In the genomic region with DNA sequence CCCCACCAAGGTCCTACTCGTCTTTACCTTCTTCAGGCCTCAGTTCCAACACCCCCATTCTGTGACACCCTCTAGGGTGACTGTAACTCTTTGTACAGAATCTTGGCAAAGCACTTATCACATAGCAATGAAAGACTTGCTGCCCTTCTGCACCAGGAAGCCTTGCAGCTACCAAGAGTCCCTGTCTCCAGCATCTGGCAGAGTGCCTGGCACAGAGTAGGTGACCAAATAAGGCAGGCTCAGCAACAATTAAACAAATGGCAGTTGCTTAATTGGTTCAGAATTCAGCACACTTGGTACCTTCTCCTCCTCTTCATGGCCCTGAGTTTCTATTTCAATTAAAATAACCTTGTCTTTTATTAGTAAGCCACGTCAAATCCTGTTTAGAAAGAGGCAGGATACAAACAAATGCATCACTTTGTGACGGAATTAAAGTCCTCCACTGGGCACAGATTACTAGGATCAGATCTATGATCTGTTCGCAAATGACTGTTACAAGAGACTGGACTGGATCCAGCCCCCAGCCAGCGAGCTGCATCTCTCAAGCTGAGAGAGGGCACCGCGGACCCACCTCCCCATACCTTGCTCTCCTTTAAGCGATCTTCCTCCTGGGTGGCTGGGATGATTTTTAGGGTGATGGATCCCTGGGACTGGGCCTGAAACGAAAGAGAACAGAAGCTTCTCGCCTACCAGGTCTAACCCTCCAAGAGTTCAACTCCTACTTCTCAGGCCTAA, we compare ENCODE assay signal across 19 cellular contexts. TPM values are rescaled to one million over a fixed set of nuclear protein-coding genes. Genes with fewer than 3 reads are reported as not detected.
DNase-seq lines count a peak whose midpoint lies in the region; ATAC-seq, FAIRE-seq and TF ChIP-seq lines count a peak whose summit lies in the region.
"Had no signal": no experiment of that assay in that cellular context is flagged by ENCODE, and none has a peak within 500 bp of the region (broad histone marks: within the 10 kb centered on the region; RNA-seq: fewer than 3 reads in every experiment).

No MANE protein-coding gene starts in this region.

- H3K27me3 ChIP-seq in rectal smooth muscle tissue (ENCODE audit: control insufficient read depth, insufficient read depth, low read length), result no peaks in the 10 kb centered on the region

- no peaks in the 10 kb centered on the region for H3K4me1 Mint-ChIP-seq in natural killer cell treated with Interleukin-12 subunit alpha and Interleukin-12 subunit beta and Interleukin-15 and Interleukin-18, amount 100 ng/mL, for 72 hours (ENCODE audit: low read depth in 2 of 2)
- H3K4me1 Mint-ChIP-seq: activated naive CD4-positive, alpha-beta T cell treated with anti-CD3 and anti-CD28 coated beads, Interleukin-2, amount 50 U/mL, for 24 hours; stimulated activated naive CD8-positive, alpha-beta T cell treated with anti-CD3 and anti-CD28 coated beads, Interleukin-15, amount 100 ng/mL, for 72 hours had no signal

- H3K4me3 ChIP-seq in rectal smooth muscle tissue (ENCODE audit: low read length), result no peak overlapping the region

- peak; percentile 21 for DNase-seq in NCI-H2196 treated with DMSO at 0.1 percent for 48 hours (lab: John Stamatoyannopoulos, UW; ENCODE audit: unreplicated experiment)
- DNase-seq in left cardiac atrium, result peak; percentile 77
- no peak for DNase-seq in medulla oblongata (ENCODE audit: extremely low spot score)
- no peak for DNase-seq in GM12891 (ENCODE audit: insufficient read length, low spot score)
- DNase-seq in natural killer cell treated with Interleukin-12 subunit alpha and Interleukin-12 subunit beta and Interleukin-15 and Interleukin-18, amount 100 ng/mL, for 72 hours (ENCODE audit: low spot score), result no peak
- DNase-seq: activated CD4-positive, alpha-beta T cell treated with anti-CD3 and anti-CD28 coated beads, Interleukin-2, amount 50 U/mL, for 4 hours; Caco-2; NCI-H187 treated with DMSO at 0.1 percent for 48 hours; NCI-H526; stimulated activated naive CD8-positive, alpha-beta T cell treated with anti-CD3 and anti-CD28 coated beads, Interleukin-15, amount 100 ng/mL, for 72 hours had no signal

- no peak for TF ChIP-seq CTCF in C4-2B (conservative IDR thresholded peaks at IDR 0.05)

- no peak for TF ChIP-seq POLR2A in GM12891 (IDR thresholded peaks at IDR 0.05; ENCODE audit: low read depth, low read length)

- H3K9ac ChIP-seq in rectal smooth muscle tissue (ENCODE audit: low read length), result no peak overlapping the region

- H3K9me3 Mint-ChIP-seq in natural killer cell treated with Interleukin-12 subunit alpha and Interleukin-12 subunit beta and Interleukin-15 and Interleukin-18, amount 100 ng/mL, for 72 hours, result no peaks in the 10 kb centered on the region
- H3K9me3 Mint-ChIP-seq: activated naive CD4-positive, alpha-beta T cell treated with anti-CD3 and anti-CD28 coated beads, Interleukin-2, amount 50 U/mL, for 24 hours; stimulated activated naive CD8-positive, alpha-beta T cell treated with anti-CD3 and anti-CD28 coated beads, Interleukin-15, amount 100 ng/mL, for 72 hours had no signal

- no peak for FAIRE-seq in GM12891 (lab: Jason Lieb, UNC)
- FAIRE-seq: TTC549 had no signal

- peaks cover 6% of the 10 kb centered on the region for H3K4me1 ChIP-seq in rectal smooth muscle tissue (ENCODE audit: control insufficient read depth, insufficient read depth, low read length)
- H3K4me1 ChIP-seq: Caco-2 had no signal

- H3K27ac ChIP-seq in C4-2B (peak overlapping the region; percentile 57), rectal smooth muscle tissue (ENCODE audit: low read depth, low read length) (peak overlapping the region; percentile 56)

- ATAC-seq in left cardiac atrium, result peak; percentile 80 to 86
- ATAC-seq in natural killer cell treated with Interleukin-12 subunit alpha and Interleukin-12 subunit beta and Interleukin-15 and Interleukin-18, amount 100 ng/mL, for 72 hours, result no peak
- no peak for ATAC-seq in GM21825 (IDR thresholded peaks at IDR 0.05; ENCODE audit: unreplicated experiment)
- ATAC-seq: stimulated activated naive CD8-positive, alpha-beta T cell treated with anti-CD3 and anti-CD28 coated beads, Interleukin-15, amount 100 ng/mL, for 72 hours had no signal

- H3K36me3 Mint-ChIP-seq in natural killer cell treated with Interleukin-12 subunit alpha and Interleukin-12 subunit beta and Interleukin-15 and Interleukin-18, amount 100 ng/mL, for 72 hours, result no peaks in the 10 kb centered on the region
- H3K36me3 Mint-ChIP-seq: activated naive CD4-positive, alpha-beta T cell treated with anti-CD3 and anti-CD28 coated beads, Interleukin-2, amount 50 U/mL, for 24 hours had no signal

- peaks cover 0 to 3% of the 10 kb centered on the region in 2 donors for H3K27me3 Mint-ChIP-seq in natural killer cell treated with Interleukin-12 subunit alpha and Interleukin-12 subunit beta and Interleukin-15 and Interleukin-18, amount 100 ng/mL, for 72 hours
- H3K27me3 Mint-ChIP-seq: activated naive CD4-positive, alpha-beta T cell treated with anti-CD3 and anti-CD28 coated beads, Interleukin-2, amount 50 U/mL, for 24 hours; stimulated activated naive CD8-positive, alpha-beta T cell treated with anti-CD3 and anti-CD28 coated beads, Interleukin-15, amount 100 ng/mL, for 72 hours had no signal

- intact Hi-C loops in left cardiac atrium (cut with DNase I), result loop anchor here in 1 of 2 donors (2.0 kb wide), 1 partner anchor 49 kb away; no protein-coding TSS in a partner anchor

- no peak overlapping the region for H3K4me3 Mint-ChIP-seq in natural killer cell treated with Interleukin-12 subunit alpha and Interleukin-12 subunit beta and Interleukin-15 and Interleukin-18, amount 100 ng/mL, for 72 hours
- H3K4me3 Mint-ChIP-seq: activated naive CD4-positive, alpha-beta T cell treated with anti-CD3 and anti-CD28 coated beads, Interleukin-2, amount 50 U/mL, for 24 hours; stimulated activated naive CD8-positive, alpha-beta T cell treated with anti-CD3 and anti-CD28 coated beads, Interleukin-15, amount 100 ng/mL, for 72 hours had no signal

- no peaks in the 10 kb centered on the region for H3K36me3 ChIP-seq in rectal smooth muscle tissue (ENCODE audit: control insufficient read depth, insufficient read depth, low read length)

- no peak overlapping the region for H3K27ac Mint-ChIP-seq in natural killer cell treated with Interleukin-12 subunit alpha and Interleukin-12 subunit beta and Interleukin-15 and Interleukin-18, amount 100 ng/mL, for 72 hours
- H3K27ac Mint-ChIP-seq: activated naive CD4-positive, alpha-beta T cell treated with anti-CD3 and anti-CD28 coated beads, Interleukin-2, amount 50 U/mL, for 24 hours; stimulated activated naive CD8-positive, alpha-beta T cell treated with anti-CD3 and anti-CD28 coated beads, Interleukin-15, amount 100 ng/mL, for 72 hours had no signal

TF ChIP-seq in GM12891, 5 proteins besides CTCF, POLR2A, EP300 and RAD21:
- no peak for TF ChIP-seq PAX5 (IDR thresholded peaks at IDR 0.05; ENCODE audit: insufficient read depth, low read length, severe bottlenecking)
- TF ChIP-seq TAF1 (IDR thresholded peaks at IDR 0.05; ENCODE audit: low read depth, low read length), result no peak
- TF ChIP-seq POLR2AphosphoS5 (IDR thresholded peaks at IDR 0.05; ENCODE audit: low read depth, low read length), result no peak
- TF ChIP-seq SPI1 (IDR thresholded peaks at IDR 0.05; ENCODE audit: low read depth, low read length), result no peak
- TF ChIP-seq POU2F2 (IDR thresholded peaks at IDR 0.05; ENCODE audit: low read depth, low read length), result no peak

RNA-seq across cellular contexts. Expression of gene MPP3, which starts 9.4 kb away (rescaled TPM):
- total RNA-seq in left cardiac atrium, result 10 to 100 TPM; 30.7 to 74.2 TPM
- polyA plus RNA-seq in GM12891 (2012; ENCODE audit: low read depth, missing spikeins), result not detected
- not detected for total RNA-seq in natural killer cell treated with Interleukin-12 subunit alpha and Interleukin-12 subunit beta and Interleukin-15 and Interleukin-18, amount 100 ng/mL, for 72 hours

RNA-seq across cellular contexts. Expression of gene CD300LG, which starts 23.5 kb away (rescaled TPM):
- 10 to 100 TPM; 14.5 to 15.0 TPM for total RNA-seq in left cardiac atrium
- not detected for polyA plus RNA-seq in GM12891 (2012; ENCODE audit: low read depth, missing spikeins)
- not detected for total RNA-seq in natural killer cell treated with Interleukin-12 subunit alpha and Interleukin-12 subunit beta and Interleukin-15 and Interleukin-18, amount 100 ng/mL, for 72 hours
- total RNA-seq: Caco-2, HT1080, kidney epithelial cell, M059J had no signal

RNA-seq across cellular contexts. Expression of gene CFAP97D1, which starts 43.3 kb away (rescaled TPM):
- not detected for total RNA-seq in left cardiac atrium
- polyA plus RNA-seq in GM12891 (2012; ENCODE audit: low read depth, missing spikeins), result not detected
- total RNA-seq in natural killer cell treated with Interleukin-12 subunit alpha and Interleukin-12 subunit beta and Interleukin-15 and Interleukin-18, amount 100 ng/mL, for 72 hours, result not detected
- total RNA-seq: kidney epithelial cell, M059J, posterior vena cava had no signal

RNA-seq across cellular contexts. Expression of gene DUSP3, which starts 44.7 kb away (rescaled TPM):
- 100 to 1,000 TPM; 149 to 204 TPM for total RNA-seq in left cardiac atrium
- 5.9 TPM for polyA plus RNA-seq in GM12891 (2012; ENCODE audit: low read depth, missing spikeins)
- 10 to 100 TPM in 1 of 2 donors, 1 to 10 TPM in 1; 7.0 to 12.0 TPM for total RNA-seq in natural killer cell treated with Interleukin-12 subunit alpha and Interleukin-12 subunit beta and Interleukin-15 and Interleukin-18, amount 100 ng/mL, for 72 hours

Comparison
In these comparisons a context has a peak if more than half of its experiments do, and no peak if none do; other contexts are left out.
1. DNase-seq: peak in NCI-H2196 treated with DMSO at 0.1 percent for 48 hours (single experiment) and left cardiac atrium (single experiment); none in medulla oblongata (single experiment), GM12891 (single experiment) and natural killer cell treated with Interleukin-12 subunit alpha and Interleukin-12 subunit beta and Interleukin-15 and Interleukin-18, amount 100 ng/mL, for 72 hours (single experiment).
2. ATAC-seq: peak in left cardiac atrium (2 of 2); none in natural killer cell treated with Interleukin-12 subunit alpha and Interleukin-12 subunit beta and Interleukin-15 and Interleukin-18, amount 100 ng/mL, for 72 hours (0 of 2) and GM21825 (single experiment).
3. RNA of gene MPP3, which starts 9.4 kb away (total RNA-seq): 30.7 to 74.2 TPM in left cardiac atrium; not detected in natural killer cell treated with Interleukin-12 subunit alpha and Interleukin-12 subunit beta and Interleukin-15 and Interleukin-18, amount 100 ng/mL, for 72 hours; every median in the first group is over 10 times any median in the second.
4. RNA of gene CD300LG, which starts 23.5 kb away (total RNA-seq): 14.5 to 15.0 TPM in left cardiac atrium; not detected in natural killer cell treated with Interleukin-12 subunit alpha and Interleukin-12 subunit beta and Interleukin-15 and Interleukin-18, amount 100 ng/mL, for 72 hours; every median in the first group is over 10 times any median in the second.